Comparison of ENCODE assay signal across 1 cellular context in genomic region chr12:54412786-54413185, GRCh38.
TF ChIP-seq lines count a peak whose summit lies in the region.

No MANE protein-coding gene starts in this region.

TF ChIP-seq in IMR-90, 13 proteins besides CTCF, POLR2A, EP300 and RAD21:
- TF ChIP-seq CHD1 (IDR thresholded peaks at IDR 0.05; ENCODE audit: low read depth, low read length) (no peak), MXI1 (IDR thresholded peaks at IDR 0.05; ENCODE audit: borderline replicate concordance, low read depth, low read length) (no peak), MAZ (IDR thresholded peaks at IDR 0.05; ENCODE audit: borderline replicate concordance, low read depth, low read length) (no peak), RCOR1 (IDR thresholded peaks at IDR 0.05; ENCODE audit: insufficient replicate concordance, low read length) (no peak), RFX5 (IDR thresholded peaks at IDR 0.05; ENCODE audit: low read depth, low read length) (no peak), ELK1 (IDR thresholded peaks at IDR 0.05; ENCODE audit: borderline replicate concordance, low read depth, low read length) (no peak), FOS (IDR thresholded peaks at IDR 0.05; ENCODE audit: low read depth, low read length) (no peak)
TF ChIP-seq in IMR-90: peak in this region for 0.
